Comparison of ENCODE assay signal across 9 cellular contexts in genomic region chr12:13472690-13473089, GRCh38.
DNase-seq lines count a peak whose midpoint lies in the region; ATAC-seq lines count a peak whose summit lies in the region.
"Had no signal": no experiment of that assay in that cellular context is flagged by ENCODE, and none has a peak within 500 bp of the region (broad histone marks: within the 10 kb centered on the region; RNA-seq: fewer than 3 reads in every experiment).

No MANE protein-coding gene starts in this region.

- H3K4me1 Mint-ChIP-seq in stimulated activated memory B cell treated with anti-CD40 and anti-IgM and Interleukin-4, amounts not matched to agents 10 μg/mL and 1 μg/mL and 100 μg/mL, for 72 hours: peaks cover 18% of the 10 kb centered on the region

- intact Hi-C loops in left cardiac atrium (cut with DNase I): no loop called here

- H3K27ac Mint-ChIP-seq in stimulated activated memory B cell treated with anti-CD40 and anti-IgM and Interleukin-4, amounts not matched to agents 10 μg/mL and 1 μg/mL and 100 μg/mL, for 72 hours: peak overlapping the region; percentile 52

- peak; percentile 54 for DNase-seq in HT1080 (ENCODE audit: low read depth)
- no peak for DNase-seq in NCI-H2029 treated with DMSO at 0.1 percent for 48 hours (lab: John Stamatoyannopoulos, UW)
- no peak for DNase-seq in left cardiac atrium
- DNase-seq in NCI-H446 treated with DMSO at 0.1 percent for 48 hours (lab: John Stamatoyannopoulos, UW): no peak
- DNase-seq: glutamatergic neuron, NCI-H2171 treated with DMSO at 0.1 percent for 48 hours had no signal

- H3K36me3 Mint-ChIP-seq in stimulated activated memory B cell treated with anti-CD40 and anti-IgM and Interleukin-4, amounts not matched to agents 10 μg/mL and 1 μg/mL and 100 μg/mL, for 72 hours: no peaks in the 10 kb centered on the region

- ATAC-seq in GM19043 (IDR thresholded peaks at IDR 0.05; ENCODE audit: low read depth, unreplicated experiment) (peak; percentile 99), HG02678 (IDR thresholded peaks at IDR 0.05; ENCODE audit: unreplicated experiment) (peak; percentile 98), left cardiac atrium (no peak)
- peak; percentile 93 for ATAC-seq in stimulated activated memory B cell treated with anti-CD40 and anti-IgM and Interleukin-4, amounts not matched to agents 10 μg/mL and 1 μg/mL and 100 μg/mL, for 72 hours

- no peaks in the 10 kb centered on the region for H3K27me3 Mint-ChIP-seq in stimulated activated memory B cell treated with anti-CD40 and anti-IgM and Interleukin-4, amounts not matched to agents 10 μg/mL and 1 μg/mL and 100 μg/mL, for 72 hours

- H3K4me3 Mint-ChIP-seq in stimulated activated memory B cell treated with anti-CD40 and anti-IgM and Interleukin-4, amounts not matched to agents 10 μg/mL and 1 μg/mL and 100 μg/mL, for 72 hours: no peak overlapping the region

- H3K9me3 Mint-ChIP-seq in stimulated activated memory B cell treated with anti-CD40 and anti-IgM and Interleukin-4, amounts not matched to agents 10 μg/mL and 1 μg/mL and 100 μg/mL, for 72 hours: no peaks in the 10 kb centered on the region

Comparison
In these comparisons a context has a peak if more than half of its experiments do, and no peak if none do; other contexts are left out.
1. ATAC-seq: peak in GM19043 (single experiment), HG02678 (single experiment) and stimulated activated memory B cell treated with anti-CD40 and anti-IgM and Interleukin-4, amounts not matched to agents 10 μg/mL and 1 μg/mL and 100 μg/mL, for 72 hours (single experiment); none in left cardiac atrium (0 of 2).